Comparison of ENCODE assay signal across 1 cellular context in the genomic region with DNA sequence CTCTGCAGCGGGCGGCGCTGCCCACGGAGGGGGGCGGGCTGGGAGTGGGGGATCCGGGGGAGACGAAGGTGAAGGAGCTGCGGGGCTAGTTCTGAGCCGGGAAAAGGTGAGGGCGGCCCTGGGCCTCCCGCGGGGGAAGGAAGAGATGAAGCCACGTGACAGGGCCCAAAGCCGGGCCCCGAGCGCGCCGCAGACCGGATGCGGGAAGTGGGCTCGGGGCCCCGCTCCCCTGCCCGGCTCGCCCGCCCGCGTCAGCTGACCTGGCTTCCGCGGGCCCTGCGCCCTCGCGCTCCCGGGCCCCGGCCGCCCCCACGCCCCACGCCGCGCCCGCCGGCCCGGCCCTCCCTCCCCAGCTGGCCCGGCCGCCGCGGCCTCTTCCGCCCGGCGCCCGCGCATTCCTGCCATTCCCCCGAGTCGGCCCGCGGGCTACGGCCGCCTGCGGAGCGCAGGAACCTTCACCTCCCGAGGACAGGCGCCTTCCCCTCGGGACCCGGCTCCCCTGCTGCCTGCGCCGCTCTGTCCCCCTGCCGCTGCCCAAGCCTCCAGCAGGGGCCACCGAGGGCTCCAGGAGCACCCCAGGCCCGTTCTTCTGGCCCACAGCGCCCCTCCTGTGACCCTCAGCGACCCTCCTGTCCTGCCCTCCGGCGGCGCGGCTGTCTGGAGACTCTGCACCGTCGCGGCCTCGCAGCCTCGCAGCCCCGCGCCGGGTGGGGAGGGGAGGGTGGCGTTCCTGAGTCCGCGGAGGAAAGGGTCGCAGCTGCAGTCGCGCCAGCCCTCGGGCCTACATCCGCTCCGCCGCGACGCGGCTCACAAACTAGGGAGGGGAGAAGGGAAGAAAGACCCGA.
TF ChIP-seq lines count a peak whose summit lies in the region.

No MANE protein-coding gene starts in this region.

TF ChIP-seq in K562, 482 proteins besides CTCF, POLR2A, EP300 and RAD21 (continued from another document and continues in another):
- TF ChIP-seq, protein P1, sequence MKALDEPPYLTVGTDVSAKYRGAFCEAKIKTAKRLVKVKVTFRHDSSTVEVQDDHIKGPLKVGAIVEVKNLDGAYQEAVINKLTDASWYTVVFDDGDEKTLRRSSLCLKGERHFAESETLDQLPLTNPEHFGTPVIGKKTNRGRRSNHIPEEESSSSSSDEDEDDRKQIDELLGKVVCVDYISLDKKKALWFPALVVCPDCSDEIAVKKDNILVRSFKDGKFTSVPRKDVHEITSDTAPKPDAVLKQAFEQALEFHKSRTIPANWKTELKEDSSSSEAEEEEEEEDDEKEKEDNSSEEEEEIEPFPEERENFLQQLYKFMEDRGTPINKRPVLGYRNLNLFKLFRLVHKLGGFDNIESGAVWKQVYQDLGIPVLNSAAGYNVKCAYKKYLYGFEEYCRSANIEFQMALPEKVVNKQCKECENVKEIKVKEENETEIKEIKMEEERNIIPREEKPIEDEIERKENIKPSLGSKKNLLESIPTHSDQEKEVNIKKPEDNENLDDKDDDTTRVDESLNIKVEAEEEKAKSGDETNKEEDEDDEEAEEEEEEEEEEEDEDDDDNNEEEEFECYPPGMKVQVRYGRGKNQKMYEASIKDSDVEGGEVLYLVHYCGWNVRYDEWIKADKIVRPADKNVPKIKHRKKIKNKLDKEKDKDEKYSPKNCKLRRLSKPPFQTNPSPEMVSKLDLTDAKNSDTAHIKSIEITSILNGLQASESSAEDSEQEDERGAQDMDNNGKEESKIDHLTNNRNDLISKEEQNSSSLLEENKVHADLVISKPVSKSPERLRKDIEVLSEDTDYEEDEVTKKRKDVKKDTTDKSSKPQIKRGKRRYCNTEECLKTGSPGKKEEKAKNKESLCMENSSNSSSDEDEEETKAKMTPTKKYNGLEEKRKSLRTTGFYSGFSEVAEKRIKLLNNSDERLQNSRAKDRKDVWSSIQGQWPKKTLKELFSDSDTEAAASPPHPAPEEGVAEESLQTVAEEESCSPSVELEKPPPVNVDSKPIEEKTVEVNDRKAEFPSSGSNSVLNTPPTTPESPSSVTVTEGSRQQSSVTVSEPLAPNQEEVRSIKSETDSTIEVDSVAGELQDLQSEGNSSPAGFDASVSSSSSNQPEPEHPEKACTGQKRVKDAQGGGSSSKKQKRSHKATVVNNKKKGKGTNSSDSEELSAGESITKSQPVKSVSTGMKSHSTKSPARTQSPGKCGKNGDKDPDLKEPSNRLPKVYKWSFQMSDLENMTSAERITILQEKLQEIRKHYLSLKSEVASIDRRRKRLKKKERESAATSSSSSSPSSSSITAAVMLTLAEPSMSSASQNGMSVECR (CRISPR knock-in tag; IDR thresholded peaks at IDR 0.05) = peak; percentile 67
- TF ChIP-seq MBD2 (IDR thresholded peaks at IDR 0.05; ENCODE audit: borderline replicate concordance, low read depth) = peak; percentile 10; the same call in 1 of the 2 replicates
- no peak for TF ChIP-seq ZNF76 (CRISPR knock-in tag; IDR thresholded peaks at IDR 0.05; ENCODE audit: borderline replicate concordance)
- no peak for TF ChIP-seq FUS (optimal IDR thresholded peaks at IDR 0.05; ENCODE audit: low read depth, low read length)
- TF ChIP-seq, protein P2, sequence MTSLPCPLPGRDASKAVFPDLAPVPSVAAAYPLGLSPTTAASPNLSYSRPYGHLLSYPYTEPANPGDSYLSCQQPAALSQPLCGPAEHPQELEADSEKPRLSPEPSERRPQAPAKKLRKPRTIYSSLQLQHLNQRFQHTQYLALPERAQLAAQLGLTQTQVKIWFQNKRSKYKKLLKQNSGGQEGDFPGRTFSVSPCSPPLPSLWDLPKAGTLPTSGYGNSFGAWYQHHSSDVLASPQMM (CRISPR knock-in tag; IDR thresholded peaks at IDR 0.05) = no peak
- TF ChIP-seq HMG20B (CRISPR knock-in tag; IDR thresholded peaks at IDR 0.05) = no peak
- TF ChIP-seq TAF1 (IDR thresholded peaks at IDR 0.05; ENCODE audit: control insufficient read depth, extremely low read depth, insufficient read depth, low read length, severe bottlenecking) = peak; percentile 38
- TF ChIP-seq ZKSCAN3 (CRISPR knock-in tag; IDR thresholded peaks at IDR 0.05) = no peak
- peak; percentile 66; the same call in 1 of the 2 replicates for TF ChIP-seq NR2C2 (CRISPR knock-in tag; IDR thresholded peaks at IDR 0.05)
- peak; percentile 63 for TF ChIP-seq NR2C2 (tag; IDR thresholded peaks at IDR 0.05)
- TF ChIP-seq POLR3A (IDR thresholded peaks at IDR 0.05; ENCODE audit: borderline replicate concordance, extremely low read depth, insufficient read depth, insufficient read length) = no peak
- no peak for TF ChIP-seq IFI16 (CRISPR knock-in tag; IDR thresholded peaks at IDR 0.05)
- no peak for TF ChIP-seq ZNF324 (CRISPR knock-in tag; IDR thresholded peaks at IDR 0.05)
- TF ChIP-seq, protein P3, sequence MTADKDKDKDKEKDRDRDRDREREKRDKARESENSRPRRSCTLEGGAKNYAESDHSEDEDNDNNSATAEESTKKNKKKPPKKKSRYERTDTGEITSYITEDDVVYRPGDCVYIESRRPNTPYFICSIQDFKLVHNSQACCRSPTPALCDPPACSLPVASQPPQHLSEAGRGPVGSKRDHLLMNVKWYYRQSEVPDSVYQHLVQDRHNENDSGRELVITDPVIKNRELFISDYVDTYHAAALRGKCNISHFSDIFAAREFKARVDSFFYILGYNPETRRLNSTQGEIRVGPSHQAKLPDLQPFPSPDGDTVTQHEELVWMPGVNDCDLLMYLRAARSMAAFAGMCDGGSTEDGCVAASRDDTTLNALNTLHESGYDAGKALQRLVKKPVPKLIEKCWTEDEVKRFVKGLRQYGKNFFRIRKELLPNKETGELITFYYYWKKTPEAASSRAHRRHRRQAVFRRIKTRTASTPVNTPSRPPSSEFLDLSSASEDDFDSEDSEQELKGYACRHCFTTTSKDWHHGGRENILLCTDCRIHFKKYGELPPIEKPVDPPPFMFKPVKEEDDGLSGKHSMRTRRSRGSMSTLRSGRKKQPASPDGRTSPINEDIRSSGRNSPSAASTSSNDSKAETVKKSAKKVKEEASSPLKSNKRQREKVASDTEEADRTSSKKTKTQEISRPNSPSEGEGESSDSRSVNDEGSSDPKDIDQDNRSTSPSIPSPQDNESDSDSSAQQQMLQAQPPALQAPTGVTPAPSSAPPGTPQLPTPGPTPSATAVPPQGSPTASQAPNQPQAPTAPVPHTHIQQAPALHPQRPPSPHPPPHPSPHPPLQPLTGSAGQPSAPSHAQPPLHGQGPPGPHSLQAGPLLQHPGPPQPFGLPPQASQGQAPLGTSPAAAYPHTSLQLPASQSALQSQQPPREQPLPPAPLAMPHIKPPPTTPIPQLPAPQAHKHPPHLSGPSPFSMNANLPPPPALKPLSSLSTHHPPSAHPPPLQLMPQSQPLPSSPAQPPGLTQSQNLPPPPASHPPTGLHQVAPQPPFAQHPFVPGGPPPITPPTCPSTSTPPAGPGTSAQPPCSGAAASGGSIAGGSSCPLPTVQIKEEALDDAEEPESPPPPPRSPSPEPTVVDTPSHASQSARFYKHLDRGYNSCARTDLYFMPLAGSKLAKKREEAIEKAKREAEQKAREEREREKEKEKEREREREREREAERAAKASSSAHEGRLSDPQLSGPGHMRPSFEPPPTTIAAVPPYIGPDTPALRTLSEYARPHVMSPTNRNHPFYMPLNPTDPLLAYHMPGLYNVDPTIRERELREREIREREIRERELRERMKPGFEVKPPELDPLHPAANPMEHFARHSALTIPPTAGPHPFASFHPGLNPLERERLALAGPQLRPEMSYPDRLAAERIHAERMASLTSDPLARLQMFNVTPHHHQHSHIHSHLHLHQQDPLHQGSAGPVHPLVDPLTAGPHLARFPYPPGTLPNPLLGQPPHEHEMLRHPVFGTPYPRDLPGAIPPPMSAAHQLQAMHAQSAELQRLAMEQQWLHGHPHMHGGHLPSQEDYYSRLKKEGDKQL (CRISPR knock-in tag; IDR thresholded peaks at IDR 0.05; ENCODE audit: borderline replicate concordance) = no peak
- no peak for TF ChIP-seq ZNF274 (IDR thresholded peaks at IDR 0.05; ENCODE audit: borderline replicate concordance, low read depth, low read length)
- TF ChIP-seq GATAD2B (IDR thresholded peaks at IDR 0.05; ENCODE audit: borderline replicate concordance) = 0 out of 2 replicates have a peak, but pooled peaks have one; percentile 16
- TF ChIP-seq ZNF143 (CRISPR knock-in tag; IDR thresholded peaks at IDR 0.05) = no peak
- TF ChIP-seq FIP1L1 (IDR thresholded peaks at IDR 0.05; ENCODE audit: low read depth, low read length, poor library complexity, severe bottlenecking) = peak; percentile 47
- TF ChIP-seq ZZZ3 (IDR thresholded peaks at IDR 0.05) = no peak
- no peak for TF ChIP-seq MTA2 (IDR thresholded peaks at IDR 0.05; ENCODE audit: low read depth)
- TF ChIP-seq ZFP1 (CRISPR knock-in tag; IDR thresholded peaks at IDR 0.05) = no peak
- no peak for TF ChIP-seq LEF1 (IDR thresholded peaks at IDR 0.05)
- no peak for TF ChIP-seq FOXJ3 (CRISPR knock-in tag; IDR thresholded peaks at IDR 0.05)
- no peak for TF ChIP-seq IRF2 (CRISPR knock-in tag; IDR thresholded peaks at IDR 0.05)
- no peak for TF ChIP-seq RHOXF2B (CRISPR knock-in tag; conservative IDR thresholded peaks at IDR 0.05)
- TF ChIP-seq E4F1 (CRISPR knock-in tag; IDR thresholded peaks at IDR 0.05; ENCODE audit: borderline replicate concordance) = no peak
- TF ChIP-seq EP400 (IDR thresholded peaks at IDR 0.05) = 0 out of 2 replicates have a peak, but pooled peaks have one; percentile 19
- TF ChIP-seq, protein P4, sequence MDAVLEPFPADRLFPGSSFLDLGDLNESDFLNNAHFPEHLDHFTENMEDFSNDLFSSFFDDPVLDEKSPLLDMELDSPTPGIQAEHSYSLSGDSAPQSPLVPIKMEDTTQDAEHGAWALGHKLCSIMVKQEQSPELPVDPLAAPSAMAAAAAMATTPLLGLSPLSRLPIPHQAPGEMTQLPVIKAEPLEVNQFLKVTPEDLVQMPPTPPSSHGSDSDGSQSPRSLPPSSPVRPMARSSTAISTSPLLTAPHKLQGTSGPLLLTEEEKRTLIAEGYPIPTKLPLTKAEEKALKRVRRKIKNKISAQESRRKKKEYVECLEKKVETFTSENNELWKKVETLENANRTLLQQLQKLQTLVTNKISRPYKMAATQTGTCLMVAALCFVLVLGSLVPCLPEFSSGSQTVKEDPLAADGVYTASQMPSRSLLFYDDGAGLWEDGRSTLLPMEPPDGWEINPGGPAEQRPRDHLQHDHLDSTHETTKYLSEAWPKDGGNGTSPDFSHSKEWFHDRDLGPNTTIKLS (IDR thresholded peaks at IDR 0.05; ENCODE audit: borderline replicate concordance, low read depth) = no peak
- peak; percentile 67 for TF ChIP-seq BHLHE40 (IDR thresholded peaks at IDR 0.05; ENCODE audit: low read length)
- peak; percentile 80 for TF ChIP-seq ELF1 (tag; IDR thresholded peaks at IDR 0.05)
- TF ChIP-seq TBL1XR1 (IDR thresholded peaks at IDR 0.05; ENCODE audit: low read length in 2 of 2) = no peak
- 0 out of 2 replicates have a peak, but pooled peaks have one; percentile 54 for TF ChIP-seq GATAD2A (IDR thresholded peaks at IDR 0.05)
- TF ChIP-seq, protein P5, sequence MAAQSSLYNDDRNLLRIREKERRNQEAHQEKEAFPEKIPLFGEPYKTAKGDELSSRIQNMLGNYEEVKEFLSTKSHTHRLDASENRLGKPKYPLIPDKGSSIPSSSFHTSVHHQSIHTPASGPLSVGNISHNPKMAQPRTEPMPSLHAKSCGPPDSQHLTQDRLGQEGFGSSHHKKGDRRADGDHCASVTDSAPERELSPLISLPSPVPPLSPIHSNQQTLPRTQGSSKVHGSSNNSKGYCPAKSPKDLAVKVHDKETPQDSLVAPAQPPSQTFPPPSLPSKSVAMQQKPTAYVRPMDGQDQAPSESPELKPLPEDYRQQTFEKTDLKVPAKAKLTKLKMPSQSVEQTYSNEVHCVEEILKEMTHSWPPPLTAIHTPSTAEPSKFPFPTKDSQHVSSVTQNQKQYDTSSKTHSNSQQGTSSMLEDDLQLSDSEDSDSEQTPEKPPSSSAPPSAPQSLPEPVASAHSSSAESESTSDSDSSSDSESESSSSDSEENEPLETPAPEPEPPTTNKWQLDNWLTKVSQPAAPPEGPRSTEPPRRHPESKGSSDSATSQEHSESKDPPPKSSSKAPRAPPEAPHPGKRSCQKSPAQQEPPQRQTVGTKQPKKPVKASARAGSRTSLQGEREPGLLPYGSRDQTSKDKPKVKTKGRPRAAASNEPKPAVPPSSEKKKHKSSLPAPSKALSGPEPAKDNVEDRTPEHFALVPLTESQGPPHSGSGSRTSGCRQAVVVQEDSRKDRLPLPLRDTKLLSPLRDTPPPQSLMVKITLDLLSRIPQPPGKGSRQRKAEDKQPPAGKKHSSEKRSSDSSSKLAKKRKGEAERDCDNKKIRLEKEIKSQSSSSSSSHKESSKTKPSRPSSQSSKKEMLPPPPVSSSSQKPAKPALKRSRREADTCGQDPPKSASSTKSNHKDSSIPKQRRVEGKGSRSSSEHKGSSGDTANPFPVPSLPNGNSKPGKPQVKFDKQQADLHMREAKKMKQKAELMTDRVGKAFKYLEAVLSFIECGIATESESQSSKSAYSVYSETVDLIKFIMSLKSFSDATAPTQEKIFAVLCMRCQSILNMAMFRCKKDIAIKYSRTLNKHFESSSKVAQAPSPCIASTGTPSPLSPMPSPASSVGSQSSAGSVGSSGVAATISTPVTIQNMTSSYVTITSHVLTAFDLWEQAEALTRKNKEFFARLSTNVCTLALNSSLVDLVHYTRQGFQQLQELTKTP (IDR thresholded peaks at IDR 0.05; ENCODE audit: low read depth in 1 of 2, partially characterized antibody in 2 of 2) = no peak
